In the genomic region with DNA sequence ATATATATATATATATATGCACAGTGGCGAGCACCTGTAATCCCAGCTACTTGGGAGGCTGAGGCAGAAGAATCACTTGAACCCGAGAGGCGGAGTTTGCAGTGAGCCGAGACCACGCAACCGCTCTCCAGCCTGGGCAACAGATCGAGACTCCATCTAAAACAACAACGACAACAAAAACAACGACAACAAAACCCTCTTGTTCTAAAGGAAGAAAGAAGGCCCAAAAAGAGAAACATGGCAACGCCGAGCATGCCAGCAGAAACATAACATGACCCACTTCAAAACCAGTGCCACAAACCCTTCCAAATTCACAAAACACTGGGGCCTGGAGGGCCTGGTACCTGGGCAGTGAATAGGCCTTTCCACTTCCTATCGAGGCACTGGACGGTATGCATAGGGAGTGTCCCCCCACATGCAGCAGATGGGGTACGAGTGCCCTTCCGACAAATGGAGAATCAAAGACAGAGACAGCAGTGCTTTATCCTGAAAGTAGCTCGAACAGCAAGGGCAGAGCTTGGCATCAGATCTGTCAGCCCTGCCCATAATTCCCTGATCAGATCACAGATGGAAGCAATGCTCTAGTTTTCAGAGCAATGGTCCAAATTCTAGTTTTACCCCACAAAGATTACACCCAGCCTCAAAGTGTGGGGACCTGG, we compare ENCODE assay signal across 10 cellular contexts. TPM values are rescaled to one million over a fixed set of nuclear protein-coding genes. Genes with fewer than 3 reads are reported as not detected.
DNase-seq lines count a peak whose midpoint lies in the region; ATAC-seq and TF ChIP-seq lines count a peak whose summit lies in the region.
"Had no signal": no experiment of that assay in that cellular context is flagged by ENCODE, and none has a peak within 500 bp of the region (broad histone marks: within the 10 kb centered on the region; RNA-seq: fewer than 3 reads in every experiment).

No MANE protein-coding gene starts in this region.

- H3K4me3 Mint-ChIP-seq in Calu3 (ENCODE audit: low read depth, unreplicated experiment) = no peak overlapping the region

- no peaks in the 10 kb centered on the region for H3K79me2 ChIP-seq in OCI-LY7 (ENCODE audit: insufficient read depth, low read depth, low read length)

- H3K27ac ChIP-seq in OCI-LY7 (ENCODE audit: low read depth, low read length, poor library complexity, severe bottlenecking) = no peak overlapping the region
- peak overlapping the region; percentile 49 to 88 (median 78) for H3K27ac ChIP-seq in esophagus squamous epithelium
- peak overlapping the region; percentile 87 to 100 (median 95) for H3K27ac ChIP-seq in gastrocnemius medialis

- H3K36me3 ChIP-seq in OCI-LY7 (ENCODE audit: insufficient read depth, low read length) (no peaks in the 10 kb centered on the region), esophagus squamous epithelium (no peaks in the 10 kb centered on the region), gastrocnemius medialis (no peaks in the 10 kb centered on the region)

- peaks cover 46% of the 10 kb centered on the region for H3K36me3 Mint-ChIP-seq in Calu3 (ENCODE audit: insufficient read depth, unreplicated experiment)

- peaks cover 32% of the 10 kb centered on the region for H3K4me1 Mint-ChIP-seq in Calu3 (ENCODE audit: low read depth, unreplicated experiment)

- TF ChIP-seq POLR2A in esophagus squamous epithelium (IDR thresholded peaks at IDR 0.05) (no peak), gastrocnemius medialis (IDR thresholded peaks at IDR 0.05) (no peak)

- no peaks in the 10 kb centered on the region for H3K9me2 ChIP-seq in OCI-LY7 (ENCODE audit: insufficient read depth, low read length)

- in situ Hi-C loops in gastrocnemius medialis (cut with MboI; ENCODE audit: low sequenced_read_pairs in 4 of 4) = loop anchor here (10.0 to 25.0 kb wide), 4 partner anchors 92 to 542 kb away; no protein-coding TSS in a partner anchor

- H3K4me1 ChIP-seq in OCI-LY7 (ENCODE audit: insufficient read depth, low read length, poor library complexity, severe bottlenecking) = peaks cover 76% of the 10 kb centered on the region
- peaks cover 43 to 89% (median 57%) of the 10 kb centered on the region in 3 donors for H3K4me1 ChIP-seq in esophagus squamous epithelium
- peaks cover 71 to 73% of the 10 kb centered on the region in 2 donors for H3K4me1 ChIP-seq in gastrocnemius medialis

- H4K20me1 ChIP-seq in OCI-LY7 (ENCODE audit: insufficient read depth, low read length) = no peaks in the 10 kb centered on the region

- no peak overlapping the region for H3K4me3 ChIP-seq in OCI-LY7 (ENCODE audit: low read depth, low read length, poor library complexity, severe bottlenecking)
- H3K4me3 ChIP-seq in esophagus squamous epithelium = no peak overlapping the region
- H3K4me3 ChIP-seq in gastrocnemius medialis = no peak overlapping the region

- no peaks in the 10 kb centered on the region for H3K27me3 Mint-ChIP-seq in Calu3 (ENCODE audit: unreplicated experiment)

- peak overlapping the region; percentile 43 for H3K27ac Mint-ChIP-seq in Calu3 (ENCODE audit: unreplicated experiment)

- POLR2A ChIA-PET in OCI-LY7 (lab: Charles Lee) = interaction anchor here (0.6 to 1.2 kb wide), 4 partner anchors 13 to 560 kb away, joined by 3 read pairs; no protein-coding TSS in a partner anchor

- 94 to 97% methylated on average over 10 to 11 of the region's 16 CpGs for WGBS in esophagus squamous epithelium, 2 donors

- peak overlapping the region; percentile 43; the same call in 1 of the 2 replicates for H2AFZ ChIP-seq in OCI-LY7 (ENCODE audit: low read length)

- H3K9me3 ChIP-seq in OCI-LY7 (ENCODE audit: low read length) = no peaks in the 10 kb centered on the region
- no peaks in the 10 kb centered on the region for H3K9me3 ChIP-seq in esophagus squamous epithelium
- no peaks in the 10 kb centered on the region for H3K9me3 ChIP-seq in gastrocnemius medialis

- ATAC-seq in gastrocnemius medialis (no peak), GM21619 (IDR thresholded peaks at IDR 0.05; ENCODE audit: unreplicated experiment) (no peak)
- no peak for ATAC-seq in activated CD4-positive, CD25-positive, alpha-beta regulatory T cell treated with anti-CD3 and anti-CD28 coated beads, Interleukin-2, amount 50 U/mL, for 24 hours

- DNase-seq in Calu3 (no peak), OCI-LY7 (ENCODE audit: low spot score) (no peak), esophagus squamous epithelium (lab: John Stamatoyannopoulos, UW) (no peak), gastrocnemius medialis (no peak), medulla oblongata (ENCODE audit: extremely low spot score) (no peak)
- DNase-seq in stimulated activated CD4-positive, alpha-beta T cell treated with anti-CD3 and anti-CD28 coated beads, Interleukin-4, amount 100 ng/mL, for 24 hours = no peak
- DNase-seq: NCI-H146, OCI-M1 had no signal

- no peak overlapping the region for H3K4me2 ChIP-seq in OCI-LY7 (ENCODE audit: low read length)

- intact Hi-C loops in Calu3 (cut with micrococcal nuclease; ENCODE audit: unreplicated experiment) = loop anchor here (5.0 kb wide), 1 partner anchor 209 kb away; no protein-coding TSS in a partner anchor
- intact Hi-C loops in OCI-LY7 (cut with micrococcal nuclease; ENCODE audit: unreplicated experiment) = no loop called here
- intact Hi-C loops in esophagus squamous epithelium (cut with DNase I) = loop anchor here (5.0 to 10.0 kb wide), 2 partner anchors 82 to 469 kb away; no protein-coding TSS in a partner anchor
- intact Hi-C loops in gastrocnemius medialis (cut with DNase I; ENCODE audit: low total_unique reads) = loop anchor here (10.0 kb wide), 1 partner anchor 162 kb away; no protein-coding TSS in a partner anchor

- H3K27me3 ChIP-seq in esophagus squamous epithelium (no peaks in the 10 kb centered on the region), gastrocnemius medialis (no peaks in the 10 kb centered on the region)

- BruUV-seq in Calu3 (replicated peaks; lab: Mats Ljungman, UMichigan) (no TSS peak), OCI-LY7 (replicated peaks; lab: Mats Ljungman, UMichigan) (no TSS peak)

- H3K9me3 Mint-ChIP-seq in Calu3 (ENCODE audit: low read depth, unreplicated experiment) = no peaks in the 10 kb centered on the region

- CTCF ChIA-PET in Calu3 (lab: Charles Lee) (no interaction called here), OCI-LY7 (lab: Charles Lee; ENCODE audit: unreplicated experiment) (no interaction called here)

- TF ChIP-seq CTCF in Calu3 (IDR thresholded peaks at IDR 0.05; ENCODE audit: unreplicated experiment) (no peak), OCI-LY7 (conservative IDR thresholded peaks at IDR 0.05; ENCODE audit: low read length) (no peak), esophagus squamous epithelium (IDR thresholded peaks at IDR 0.05) (no peak), gastrocnemius medialis (IDR thresholded peaks at IDR 0.05 in 4 of 5, conservative IDR thresholded peaks at IDR 0.05 in 1 of 5) (no peak)

RNA-seq across cellular contexts. Expression of a gene that starts 52.0 kb away (rescaled TPM):
- total RNA-seq in Calu3 (2022) (120 and 151 TPM in 2 replicates), OCI-LY7 (2022) (133 and 156 TPM in 2 replicates), esophagus squamous epithelium (100 to 1,000 TPM in 1 of 4 donors, 10 to 100 TPM in 3; 36.4 to 117 (median 84.1) TPM), gastrocnemius medialis (10 to 100 TPM; 51.7 to 71.8 (median 62.3) TPM)
- total RNA-seq in OCI-LY7 (2014; rRNA removed; shearing (Covaris generic)) = 68.5 and 76.7 TPM in 2 replicates
